9 cellular contexts compared by ENCODE assay signal in the genomic region with DNA sequence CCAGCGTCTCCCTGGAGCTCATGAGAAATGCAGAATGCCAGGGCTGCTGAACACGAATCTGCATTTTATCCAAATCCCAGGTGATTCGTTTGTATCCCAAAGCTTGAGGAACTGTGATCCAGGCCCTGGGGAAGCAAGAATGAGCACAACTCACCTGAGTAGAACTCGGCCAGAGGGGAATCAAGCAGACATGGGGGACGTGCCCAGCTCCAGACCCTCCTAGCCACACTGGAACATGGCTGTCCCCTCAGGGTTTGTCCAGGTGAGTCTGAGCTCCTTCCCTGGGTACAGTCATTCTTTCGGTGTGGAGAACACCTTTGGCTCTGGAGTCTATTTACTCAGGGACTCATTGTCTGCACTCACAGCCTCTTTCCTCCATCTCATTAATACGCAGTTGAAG. TPM values are rescaled to one million over a fixed set of nuclear protein-coding genes. Genes with fewer than 3 reads are reported as not detected.
"Had no signal": no experiment of that assay in that cellular context is flagged by ENCODE, and none has a peak within 500 bp of the region (broad histone marks: within the 10 kb centered on the region; RNA-seq: fewer than 3 reads in every experiment).

No MANE protein-coding gene starts in this region.

- H3K4me2 ChIP-seq: GM23338 had no signal

- H3K4me3 ChIP-seq: GM23338, HAP-1 had no signal

- H3K9me3 Mint-ChIP-seq: GM23338, HFFc6, IgD-negative memory B cell had no signal

- H3K4me3 Mint-ChIP-seq: GM23338, HFFc6, IgD-negative memory B cell had no signal

- H3K9me3 ChIP-seq: HAP-1 had no signal

- H2AFZ ChIP-seq: GM23338 had no signal

- DNase-seq: H7, HFFc6, KBM-7 had no signal

- H3K27ac Mint-ChIP-seq: GM23338, HFFc6, IgD-negative memory B cell had no signal

- H3K27ac ChIP-seq: HL-60 had no signal

- ATAC-seq: GM23338, HCT116, HepG2 had no signal

- FAIRE-seq: HepG2 had no signal

- H3K36me3 Mint-ChIP-seq: IgD-negative memory B cell had no signal

RNA-seq across cellular contexts. Expression of gene NKX2-2, which starts 13.3 kb away (rescaled TPM):
- total RNA-seq: GM23338, HepG2 had no signal
- polyA plus RNA-seq: GM23338, HepG2, IgD-negative memory B cell had no signal
